Comparison of ENCODE assay signal across 20 cellular contexts in genomic region chr1:81812712-81813111, GRCh38. TPM values are rescaled to one million over a fixed set of nuclear protein-coding genes. Genes with fewer than 3 reads are reported as not detected.
A peak's percentile ranks its signal among the peaks of the same experiment; 100 is the strongest.
DNase-seq lines count a peak whose midpoint lies in the region; ATAC-seq and TF ChIP-seq lines count a peak whose summit lies in the region.
"Had no signal": no experiment of that assay in that cellular context is flagged by ENCODE, and none has a peak within 500 bp of the region (broad histone marks: within the 10 kb centered on the region; RNA-seq: fewer than 3 reads in every experiment).

No MANE protein-coding gene starts in this region.

- H3K27ac Mint-ChIP-seq in stimulated activated naive B cell treated with anti-CD40 and anti-IgM and Interleukin-4, amounts not matched to agents 10 μg/mL and 1 μg/mL and 100 μg/mL, for 72 hours: no peak overlapping the region
- H3K27ac Mint-ChIP-seq: endodermal cell, naive B cell, progenitor cell of endocrine pancreas had no signal

- no peaks in the 10 kb centered on the region for H3K9me3 Mint-ChIP-seq in stimulated activated naive B cell treated with anti-CD40 and anti-IgM and Interleukin-4, amounts not matched to agents 10 μg/mL and 1 μg/mL and 100 μg/mL, for 72 hours
- H3K9me3 Mint-ChIP-seq: endodermal cell had no signal

- H3K4me1 Mint-ChIP-seq in stimulated activated naive B cell treated with anti-CD40 and anti-IgM and Interleukin-4, amounts not matched to agents 10 μg/mL and 1 μg/mL and 100 μg/mL, for 72 hours: no peaks in the 10 kb centered on the region
- H3K4me1 Mint-ChIP-seq: naive B cell had no signal

- H3K4me1 ChIP-seq in GM23248 (ENCODE audit: insufficient read depth) (peaks cover 12% of the 10 kb centered on the region; the same call in 1 of the 2 replicates), left lung (peaks cover 3 to 8% of the 10 kb centered on the region in 2 donors)
- H3K4me1 ChIP-seq: BE2C, testis had no signal

- H3K4me2 ChIP-seq in GM23248 (ENCODE audit: unreplicated experiment): peak overlapping the region; percentile 32
- H3K4me2 ChIP-seq: smooth muscle cell had no signal

- H3K36me3 Mint-ChIP-seq in stimulated activated naive B cell treated with anti-CD40 and anti-IgM and Interleukin-4, amounts not matched to agents 10 μg/mL and 1 μg/mL and 100 μg/mL, for 72 hours: no peaks in the 10 kb centered on the region
- H3K36me3 Mint-ChIP-seq: naive B cell had no signal

- intact Hi-C loops in left lung (cut with DNase I): no loop called here

- no peaks in the 10 kb centered on the region for H4K20me1 ChIP-seq in GM23248 (ENCODE audit: insufficient read depth)

- peak overlapping the region; percentile 47; the same call in 1 of the 2 replicates for H2AFZ ChIP-seq in GM23248

- H3K9me2 ChIP-seq in GM23248 (ENCODE audit: insufficient read depth): no peaks in the 10 kb centered on the region

- H3K27me3 ChIP-seq in GM23248 (replicated peaks; ENCODE audit: insufficient read depth) (no peaks in the 10 kb centered on the region), left lung (peaks cover 0 to 14% of the 10 kb centered on the region in 2 donors)
- H3K27me3 ChIP-seq: adrenal gland, BE2C, testis had no signal

- in situ Hi-C loops in GM23248 (cut with MboI): no loop called here

- TF ChIP-seq CTCF in cardiac fibroblast (IDR thresholded peaks at IDR 0.05; ENCODE audit: low read depth, low read length) (no peak), left lung (IDR thresholded peaks at IDR 0.05) (no peak)

- no peak overlapping the region for H3K4me3 Mint-ChIP-seq in stimulated activated naive B cell treated with anti-CD40 and anti-IgM and Interleukin-4, amounts not matched to agents 10 μg/mL and 1 μg/mL and 100 μg/mL, for 72 hours
- H3K4me3 Mint-ChIP-seq: endodermal cell, naive B cell had no signal

- DNase-seq in GM23248: peak; percentile 13
- DNase-seq in NCI-H1105 treated with DMSO at 0.1 percent for 48 hours (lab: John Stamatoyannopoulos, UW): peak; percentile 59
- peak; percentile 45 to 46 for DNase-seq in cardiac fibroblast (ENCODE audit: low read depth in 2 of 2)
- DNase-seq in left lung: no peak
- no peak for DNase-seq in NCI-H2081 treated with DMSO at 0.1 percent for 48 hours (lab: John Stamatoyannopoulos, UW)
- no peak for DNase-seq in stimulated activated naive B cell treated with anti-CD40 and anti-IgM and Interleukin-4, amounts not matched to agents 10 μg/mL and 1 μg/mL and 100 μg/mL, for 72 hours
- DNase-seq: activated CD4-positive, alpha-beta T cell treated with anti-CD3 and anti-CD28 coated beads for 1 hour; activated effector memory CD4-positive, alpha-beta T cell treated with anti-CD3 and anti-CD28 coated beads, Interleukin-2, amount 50 U/mL, for 16 hours; adrenal gland; BE2C; endodermal cell; naive B cell; testis had no signal

- no peaks in the 10 kb centered on the region for H3K9me3 ChIP-seq in GM23248 (ENCODE audit: low read depth)
- H3K9me3 ChIP-seq in left lung: no peaks in the 10 kb centered on the region
- H3K9me3 ChIP-seq: adrenal gland, BE2C, testis had no signal

- WGBS in GM23248 (ENCODE audit: low coverage in 1 of 2, low lambda C conversion rate in 2 of 2, missing lambda C conversion rate in 2 of 2), 2 experiments: 44 to 45% methylated on average over 4 of the region's 4 CpGs

- H3F3A ChIP-seq in GM23248 (ENCODE audit: insufficient read depth): no peaks in the 10 kb centered on the region

- no peaks in the 10 kb centered on the region for H3K36me3 ChIP-seq in GM23248 (ENCODE audit: low read depth)
- no peaks in the 10 kb centered on the region for H3K36me3 ChIP-seq in left lung
- H3K36me3 ChIP-seq: adrenal gland, BE2C had no signal

- H3K27me3 Mint-ChIP-seq in stimulated activated naive B cell treated with anti-CD40 and anti-IgM and Interleukin-4, amounts not matched to agents 10 μg/mL and 1 μg/mL and 100 μg/mL, for 72 hours: no peaks in the 10 kb centered on the region
- H3K27me3 Mint-ChIP-seq: progenitor cell of endocrine pancreas had no signal

- H3K4me3 ChIP-seq in GM23248 (peak overlapping the region; percentile 17; the same call in 1 of the 2 replicates), cardiac fibroblast (replicated peaks in 1 of 2; ENCODE audit: low read depth in 2 of 2, low read length in 2 of 2) (no peak overlapping the region), left lung (no peak overlapping the region)
- H3K4me3 ChIP-seq: adrenal gland, K562, lung, smooth muscle cell, testis had no signal

- H3K27ac ChIP-seq in GM23248 (no peak overlapping the region), left lung (no peak overlapping the region)
- H3K27ac ChIP-seq: adrenal gland, HL-60, testis had no signal

- ATAC-seq in left lung (peak; percentile 64), GM21529 (IDR thresholded peaks at IDR 0.05; ENCODE audit: unreplicated experiment) (no peak)
- ATAC-seq in stimulated activated naive B cell treated with anti-CD40 and anti-IgM and Interleukin-4, amounts not matched to agents 10 μg/mL and 1 μg/mL and 100 μg/mL, for 72 hours (replicated peaks): no peak
- ATAC-seq: K562 had no signal

- no peak overlapping the region for H3K9ac ChIP-seq in GM23248

- H3K79me2 ChIP-seq in GM23248 (ENCODE audit: insufficient read depth): peaks cover 93% of the 10 kb centered on the region

RNA-seq across cellular contexts. Expression of gene ADGRL2, which starts 12.0 kb away (rescaled TPM):
- total RNA-seq in GM23248 (2014; rRNA removed; shearing (Covaris generic)): 41.6 and 43.4 TPM in 2 replicates
- polyA plus RNA-seq in GM23248 (2016; fragmentation: Nextera tagmentation; extraction: Ambion mirVana): 12.3 and 15.6 TPM in 2 replicates
- 100 to 1,000 TPM in 1 of 2 donors, 10 to 100 TPM in 1; 78.8 to 106 TPM for total RNA-seq in left lung
- total RNA-seq: T-helper 2 cell treated with Interferon-gamma antibody and Interleukin-4, amounts not matched to agents 100 ng/mL and 5 ng/mL, for 36 hours had no signal

Comparison
In these comparisons a context has a peak if more than half of its experiments do, and no peak if none do; other contexts are left out.
1. DNase-seq: peak in GM23248 (single experiment), NCI-H1105 treated with DMSO at 0.1 percent for 48 hours (single experiment) and cardiac fibroblast (2 of 2); none in left lung (0 of 2), NCI-H2081 treated with DMSO at 0.1 percent for 48 hours (single experiment) and stimulated activated naive B cell treated with anti-CD40 and anti-IgM and Interleukin-4, amounts not matched to agents 10 μg/mL and 1 μg/mL and 100 μg/mL, for 72 hours (single experiment).